ENCODE assay signal across 8 cellular contexts in genomic region chr10:11178606-11179221, GRCh38.
DNase-seq lines count a peak whose midpoint lies in the region; ATAC-seq and TF ChIP-seq lines count a peak whose summit lies in the region.

No MANE protein-coding gene starts in this region.

- no TSS peak for BruUV-seq in MCF 10A (replicated peaks; lab: Mats Ljungman, UMichigan)

- no peaks in the 10 kb centered on the region for H3K9me3 ChIP-seq in neural progenitor cell (ENCODE audit: low read depth)

- H3K4me1 ChIP-seq in neural progenitor cell: peaks cover 6% of the 10 kb centered on the region

- no peak overlapping the region for H3K4me2 ChIP-seq in neural progenitor cell

- intact Hi-C loops in dorsolateral prefrontal cortex (cut with DNase I) (loop anchor here (5.0 to 10.0 kb wide), 2 partner anchors 86 to 94 kb away; no protein-coding TSS in a partner anchor), MCF 10A (cut with micrococcal nuclease) (no loop called here)

- H3F3A ChIP-seq in neural progenitor cell (ENCODE audit: low read depth): no peaks in the 10 kb centered on the region

- POLR2A ChIA-PET in BJ (lab: Charles Lee): no interaction called here
- POLR2A ChIA-PET in MCF 10A (lab: Yijun Ruan, JAX): no interaction called here

- H3K27me3 ChIP-seq in BJ (ENCODE audit: control insufficient read depth, insufficient read depth, low read length) (no peaks in the 10 kb centered on the region), dorsolateral prefrontal cortex (peaks cover 0 to 28% (median 0%) of the 10 kb centered on the region in 45 donors), neural progenitor cell (no peaks in the 10 kb centered on the region)

- H3K9ac ChIP-seq in neural progenitor cell: no peak overlapping the region

- no peak overlapping the region for H2AFZ ChIP-seq in neural progenitor cell (replicated peaks)

- peaks cover 7% of the 10 kb centered on the region for H3K36me3 Mint-ChIP-seq in neural progenitor cell
- H3K36me3 Mint-ChIP-seq in MCF 10A (ENCODE audit: insufficient read depth, unreplicated experiment): no peaks in the 10 kb centered on the region

- no peaks in the 10 kb centered on the region; the same call in 1 of the 2 replicates for H3K36me3 ChIP-seq in BJ (ENCODE audit: control insufficient read depth, insufficient read depth, low read length)
- no peaks in the 10 kb centered on the region for H3K36me3 ChIP-seq in neural progenitor cell

- peak; percentile 50 for DNase-seq in BJ (ENCODE audit: low read depth)
- peak; percentile 78 for DNase-seq in activated CD4-positive, CD25-positive, alpha-beta regulatory T cell treated with anti-CD3 and anti-CD28 coated beads, Interleukin-2, amount 50 U/mL, for 16 hours (ENCODE audit: low read depth, low spot score)
- peak in 5 of 10 donors; percentile 48 to 78 (median 66) for DNase-seq in dorsolateral prefrontal cortex
- DNase-seq in neural progenitor cell (ENCODE audit: low spot score): no peak
- DNase-seq in MCF 10A (ENCODE audit: unreplicated experiment): no peak
- DNase-seq in cerebellar nuclear complex (lab: John Stamatoyannopoulos, UW): no peak

- H3K9me3 Mint-ChIP-seq in neural progenitor cell (no peaks in the 10 kb centered on the region), MCF 10A (ENCODE audit: unreplicated experiment) (no peaks in the 10 kb centered on the region)

- H3K4me3 ChIP-seq in BJ (ENCODE audit: low read depth, low read length): no peak overlapping the region
- H3K4me3 ChIP-seq in dorsolateral prefrontal cortex: peak overlapping the region in 15 of 59 donors; percentile 1 to 41 (median 22)
- no peak overlapping the region for H3K4me3 ChIP-seq in neural progenitor cell

- H3K4me1 Mint-ChIP-seq in neural progenitor cell (peaks cover 6% of the 10 kb centered on the region), MCF 10A (ENCODE audit: insufficient read depth, unreplicated experiment) (no peaks in the 10 kb centered on the region)

- ATAC-seq in GM19438 (IDR thresholded peaks at IDR 0.05; ENCODE audit: low read depth, unreplicated experiment) (peak; percentile 75), HG03520 (IDR thresholded peaks at IDR 0.05; ENCODE audit: unreplicated experiment) (peak; percentile 86)

- H3K79me2 ChIP-seq in neural progenitor cell (ENCODE audit: low read depth): peaks cover 59% of the 10 kb centered on the region

- no peak overlapping the region for H3K4me3 Mint-ChIP-seq in neural progenitor cell
- H3K4me3 Mint-ChIP-seq in MCF 10A (ENCODE audit: unreplicated experiment): no peak overlapping the region

- H3K27ac ChIP-seq in dorsolateral prefrontal cortex (peak overlapping the region in 55 of 59 donors; percentile 26 to 90 (median 73)), neural progenitor cell (no peak overlapping the region)

- peak overlapping the region; percentile 22 for H3K27ac Mint-ChIP-seq in neural progenitor cell
- no peak overlapping the region for H3K27ac Mint-ChIP-seq in MCF 10A (ENCODE audit: low read depth, unreplicated experiment)

- TF ChIP-seq CTCF in BJ (IDR thresholded peaks at IDR 0.05; ENCODE audit: insufficient read depth, low read depth, low read length): no peak
- no peak for TF ChIP-seq CTCF in dorsolateral prefrontal cortex (IDR thresholded peaks at IDR 0.05 in 54 of 56, conservative IDR thresholded peaks at IDR 0.05 in 2 of 56; ENCODE audit: low read depth in 1 of 56, partially characterized antibody in 56 of 56)
- no peak for TF ChIP-seq CTCF in neural progenitor cell (IDR thresholded peaks at IDR 0.05)
- TF ChIP-seq CTCF in MCF 10A (IDR thresholded peaks at IDR 0.05; ENCODE audit: unreplicated experiment): no peak

- peaks cover 18% of the 10 kb centered on the region for H4K20me1 ChIP-seq in neural progenitor cell (ENCODE audit: low read depth)

- H3K27me3 Mint-ChIP-seq in neural progenitor cell (ENCODE audit: insufficient read depth, low read depth) (no peaks in the 10 kb centered on the region), MCF 10A (ENCODE audit: insufficient read depth, unreplicated experiment) (peaks cover 38% of the 10 kb centered on the region)

- CTCF ChIA-PET in BJ (lab: Yijun Ruan, JAX): interaction anchor here (0.6 kb wide), 1 partner anchor 651 kb away, joined by 3 read pairs; no protein-coding TSS in a partner anchor
- CTCF ChIA-PET in MCF 10A (lab: Yijun Ruan, JAX): no interaction called here

Comparison
In these comparisons a context has a peak if more than half of its experiments do, and no peak if none do; other contexts are left out.
1. DNase-seq: peak in BJ (single experiment) and activated CD4-positive, CD25-positive, alpha-beta regulatory T cell treated with anti-CD3 and anti-CD28 coated beads, Interleukin-2, amount 50 U/mL, for 16 hours (single experiment); none in neural progenitor cell (single experiment), MCF 10A (single experiment) and cerebellar nuclear complex (0 of 2).